ENCODE assay signal across 8 cellular contexts in the genomic region with DNA sequence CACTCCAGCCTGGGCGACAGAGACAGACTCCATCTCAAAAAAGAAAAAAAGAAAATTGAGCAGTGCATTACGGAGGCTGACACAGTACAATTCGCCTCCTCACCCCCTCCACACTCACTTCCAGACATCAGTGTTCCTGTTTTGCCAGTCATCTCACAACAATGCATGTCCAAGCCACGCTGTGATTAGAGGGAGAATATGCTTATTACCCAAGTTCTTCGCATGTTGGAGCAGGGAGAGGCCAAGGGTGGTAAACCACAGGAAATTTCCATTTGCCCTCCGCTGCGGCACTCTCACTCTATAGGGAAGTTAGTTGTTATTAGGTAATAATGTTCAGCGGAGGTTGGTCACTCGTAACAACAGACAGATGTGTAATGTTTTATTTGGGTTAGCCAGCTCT. TPM values are rescaled to one million over a fixed set of nuclear protein-coding genes. Genes with fewer than 3 reads are reported as not detected.
DNase-seq lines count a peak whose midpoint lies in the region; ATAC-seq and TF ChIP-seq lines count a peak whose summit lies in the region.
"Had no signal": no experiment of that assay in that cellular context is flagged by ENCODE, and none has a peak within 500 bp of the region (broad histone marks: within the 10 kb centered on the region; RNA-seq: fewer than 3 reads in every experiment).

No MANE protein-coding gene starts in this region.

- DNase-seq in HL-60 (ENCODE audit: low read depth in 1 of 2, low spot score in 1 of 2) (peak; percentile 97 to 98), UCSD-AML1 (lab: John Stamatoyannopoulos, UW; ENCODE audit: unreplicated experiment) (peak; percentile 46), heart right ventricle (no peak), transverse colon (peak; percentile 16), NCI-H187 (lab: John Stamatoyannopoulos, UW) (no peak), NCI-H2196 treated with DMSO at 0.1 percent for 48 hours (lab: John Stamatoyannopoulos, UW; ENCODE audit: unreplicated experiment) (no peak)
- DNase-seq: activated gamma-delta T cell treated with Interleukin-2 at 50 U/mL for 16 hours had no signal

- no peaks in the 10 kb centered on the region for H3K27me3 ChIP-seq in HL-60 (ENCODE audit: insufficient read depth, poor library complexity, severe bottlenecking)
- H3K27me3 ChIP-seq in heart right ventricle = no peaks in the 10 kb centered on the region
- no peaks in the 10 kb centered on the region for H3K27me3 ChIP-seq in transverse colon

- H3K4me1 ChIP-seq in heart right ventricle (peaks cover 0 to 55% (median 0%) of the 10 kb centered on the region in 9 donors), transverse colon (peaks cover 0 to 15% (median 4%) of the 10 kb centered on the region in 4 donors)

- 89 to 90% methylated on average over 9 of the region's 9 CpGs for WGBS in heart right ventricle, 2 donors
- WGBS in transverse colon (ENCODE audit: low coverage in 1 of 2), 2 donors = 73 to 80% methylated on average over 7 to 9 of the region's 9 CpGs

- intact Hi-C loops in heart right ventricle (cut with DNase I) = no loop called here
- intact Hi-C loops in transverse colon (cut with DNase I; ENCODE audit: low total_unique reads) = loop anchor here (5.0 kb wide), 1 partner anchor 1107 kb away; no protein-coding TSS in a partner anchor

- TF ChIP-seq POLR2A in transverse colon (IDR thresholded peaks at IDR 0.05) = no peak

- TF ChIP-seq CTCF in HL-60 (IDR thresholded peaks at IDR 0.05; ENCODE audit: insufficient read depth, low read length) (no peak), heart right ventricle (IDR thresholded peaks at IDR 0.05) (no peak), transverse colon (IDR thresholded peaks at IDR 0.05) (no peak)

- ATAC-seq in heart right ventricle = peak in 7 of 8 donors; percentile 29 to 88 (median 51)
- no peak for ATAC-seq in GM21529 (IDR thresholded peaks at IDR 0.05; ENCODE audit: unreplicated experiment)

- no peak for TF ChIP-seq EP300 in transverse colon (IDR thresholded peaks at IDR 0.05; ENCODE audit: low read depth)

- in situ Hi-C loops in transverse colon (cut with MboI; ENCODE audit: low pct_ligation_motif_present in 1 of 4, low pct_unique_long_range_greater_than_20kb in 1 of 4, low sequenced_read_pairs in 3 of 4) = no loop called here

- peak overlapping the region; percentile 80 for H3K27ac ChIP-seq in HL-60 (replicated peaks)
- H3K27ac ChIP-seq in heart right ventricle = peak overlapping the region in 2 of 10 donors; percentile 16 to 89
- H3K27ac ChIP-seq in transverse colon = no peak overlapping the region

- H3K9me3 ChIP-seq in heart right ventricle = no peaks in the 10 kb centered on the region
- no peaks in the 10 kb centered on the region for H3K9me3 ChIP-seq in transverse colon

- H3K36me3 ChIP-seq in heart right ventricle = no peaks in the 10 kb centered on the region
- H3K36me3 ChIP-seq in transverse colon = no peaks in the 10 kb centered on the region

- H3K4me3 ChIP-seq in HL-60 (replicated peaks; ENCODE audit: insufficient read depth, low read length) (no peak overlapping the region), heart right ventricle (no peak overlapping the region), transverse colon (no peak overlapping the region)

RNA-seq across cellular contexts. Expression of gene KCNJ15, which starts 32.9 kb away (rescaled TPM):
- total RNA-seq in heart right ventricle (1 to 10 TPM in 1 of 10 donors, under 1 TPM in 8, not detected in 1; 0.39 to 2.1 (median 0.49) TPM), transverse colon (under 1 TPM in 2 of 4 donors, not detected in 2; 0.14 to 0.16 TPM)
- under 1 TPM in 1 of 2 donors, not detected in 1; 0.10 TPM for polyA plus RNA-seq in heart right ventricle

Comparison
In these comparisons a context has a peak if more than half of its experiments do, and no peak if none do; other contexts are left out.
1. DNase-seq: peak in HL-60 (2 of 2), UCSD-AML1 (single experiment) and transverse colon (single experiment); none in heart right ventricle (0 of 2), NCI-H187 (0 of 2) and NCI-H2196 treated with DMSO at 0.1 percent for 48 hours (single experiment).